In genomic region chr5:62307364-62307689, GRCh38 we compare ENCODE assay signal across 8 cellular contexts. TPM values are rescaled to one million over a fixed set of nuclear protein-coding genes. Genes with fewer than 3 reads are reported as not detected.
DNase-seq lines count a peak whose midpoint lies in the region; ATAC-seq and TF ChIP-seq lines count a peak whose summit lies in the region.

No MANE protein-coding gene starts in this region.

- H3K27me3 ChIP-seq in BJ (ENCODE audit: control insufficient read depth, insufficient read depth, low read length), result no peaks in the 10 kb centered on the region
- H3K27me3 ChIP-seq in MM.1S (replicated peaks; ENCODE audit: insufficient read depth, low read length), result no peaks in the 10 kb centered on the region
- H3K27me3 ChIP-seq in ectodermal cell (ENCODE audit: control insufficient read depth, insufficient read depth, low read length, poor library complexity, severe bottlenecking), result no peaks in the 10 kb centered on the region

- H3K9me3 ChIP-seq in MM.1S (replicated peaks; ENCODE audit: insufficient read depth, low read length) (no peaks in the 10 kb centered on the region), ectodermal cell (ENCODE audit: control insufficient read depth, low read length) (no peaks in the 10 kb centered on the region)

- peak overlapping the region; percentile 90 to 97 (median 95) for H3K27ac Mint-ChIP-seq in nephron

- 25 to 27% methylated on average over 9 of the region's 9 CpGs for WGBS in ectodermal cell, 2 experiments

- POLR2A ChIA-PET in BJ (lab: Charles Lee), result no interaction called here

- H3K79me2 ChIP-seq in MM.1S (ENCODE audit: low read length), result peaks cover 61% of the 10 kb centered on the region

- no peak for DNase-seq in BJ (ENCODE audit: low read depth)
- no peak for DNase-seq in MM.1S
- DNase-seq in stimulated activated CD4-positive, alpha-beta T cell treated with anti-CD3 and anti-CD28 coated beads, Interleukin-2, amount 100 ng/mL, for 48 hours, result no peak
- no peak for DNase-seq in iPS-NIHi7 (ENCODE audit: extremely low spot score)
- no peak for DNase-seq in germinal center (ENCODE audit: low spot score)

- H3K9ac ChIP-seq in MM.1S (ENCODE audit: low read length), result peak overlapping the region; percentile 79; the same call in 1 of the 2 replicates

- H3K4me1 ChIP-seq in MM.1S (ENCODE audit: low read length) (peaks cover 16% of the 10 kb centered on the region), ectodermal cell (ENCODE audit: control insufficient read depth, insufficient read depth, low read length) (no peaks in the 10 kb centered on the region)

- no peak for TF ChIP-seq CTCF in BJ (IDR thresholded peaks at IDR 0.05; ENCODE audit: insufficient read depth, low read depth, low read length)
- TF ChIP-seq CTCF in MM.1S (IDR thresholded peaks at IDR 0.05; ENCODE audit: low read length), result no peak
- no peak for TF ChIP-seq CTCF in nephron (IDR thresholded peaks at IDR 0.05; ENCODE audit: unreplicated experiment in 3 of 3)

- no peaks in the 10 kb centered on the region for H3K9me2 ChIP-seq in MM.1S (replicated peaks; ENCODE audit: insufficient read depth, low read length)

- no peaks in the 10 kb centered on the region for H3F3A ChIP-seq in MM.1S (ENCODE audit: insufficient read depth, low read length)

- peak overlapping the region; percentile 77; the same call in 1 of the 2 replicates for H2AFZ ChIP-seq in MM.1S (ENCODE audit: low read length)

- H3K36me3 Mint-ChIP-seq in nephron (ENCODE audit: low read depth), result peaks cover 6% of the 10 kb centered on the region

- ATAC-seq in GM21717 (IDR thresholded peaks at IDR 0.05; ENCODE audit: unreplicated experiment), result no peak

- peak overlapping the region; percentile 92 to 98 (median 98) for H3K4me3 Mint-ChIP-seq in nephron

- peaks cover 13% of the 10 kb centered on the region for H4K20me1 ChIP-seq in MM.1S (ENCODE audit: insufficient read depth, low read length)

- CTCF ChIA-PET in BJ (lab: Yijun Ruan, JAX), result no interaction called here

- peak overlapping the region; percentile 94 for H3K4me2 ChIP-seq in MM.1S (ENCODE audit: low read depth, low read length)

- no peaks in the 10 kb centered on the region for H3K36me3 ChIP-seq in BJ (ENCODE audit: control insufficient read depth, insufficient read depth, low read length)
- H3K36me3 ChIP-seq in MM.1S (replicated peaks; ENCODE audit: insufficient read depth, low read length), result 0 out of 2 replicates have a peak, but pooled peaks cover 3% of the 10 kb centered on the region
- no peaks in the 10 kb centered on the region for H3K36me3 ChIP-seq in ectodermal cell (ENCODE audit: control insufficient read depth, insufficient read depth, low read length)

- peaks cover 54% of the 10 kb centered on the region for H3K4me1 Mint-ChIP-seq in nephron

- H3K27ac ChIP-seq in MM.1S (ENCODE audit: low read length) (no peak overlapping the region; the same call in 1 of the 2 replicates), ectodermal cell (ENCODE audit: insufficient read depth, low read depth, low read length, poor library complexity, severe bottlenecking) (no peak overlapping the region)

- peak overlapping the region; percentile 97 for H3K4me3 ChIP-seq in BJ (ENCODE audit: low read depth, low read length)
- peak overlapping the region; percentile 74 for H3K4me3 ChIP-seq in MM.1S (ENCODE audit: low read length)
- H3K4me3 ChIP-seq in ectodermal cell (ENCODE audit: insufficient read depth, low read depth, low read length), result peak overlapping the region; percentile 77

- H3K9me3 Mint-ChIP-seq in nephron, result no peaks in the 10 kb centered on the region

- no peaks in the 10 kb centered on the region for H3K27me3 Mint-ChIP-seq in nephron (ENCODE audit: low read depth)

RNA-seq across cellular contexts. Expression of gene KIF2A, which starts 1.3 kb away (rescaled TPM):
- 11.6 and 28.5 TPM in 2 replicates for polyA plus RNA-seq in BJ (2011; rRNA removed)
- polyA minus RNA-seq in BJ (2011; rRNA and poly(A)+ RNA removed), result 12.6 and 19.9 TPM in 2 replicates
- polyA plus RNA-seq in ectodermal cell (2013, experiment 1 of 4), result 77.7 TPM
- polyA plus RNA-seq in ectodermal cell (2013, experiment 2 of 4), result 73.3 TPM
- polyA plus RNA-seq in ectodermal cell (2013, experiment 3 of 4), result 67.6 TPM
- polyA plus RNA-seq in ectodermal cell (2013, experiment 4 of 4), result 72.3 TPM
